In the genomic region with DNA sequence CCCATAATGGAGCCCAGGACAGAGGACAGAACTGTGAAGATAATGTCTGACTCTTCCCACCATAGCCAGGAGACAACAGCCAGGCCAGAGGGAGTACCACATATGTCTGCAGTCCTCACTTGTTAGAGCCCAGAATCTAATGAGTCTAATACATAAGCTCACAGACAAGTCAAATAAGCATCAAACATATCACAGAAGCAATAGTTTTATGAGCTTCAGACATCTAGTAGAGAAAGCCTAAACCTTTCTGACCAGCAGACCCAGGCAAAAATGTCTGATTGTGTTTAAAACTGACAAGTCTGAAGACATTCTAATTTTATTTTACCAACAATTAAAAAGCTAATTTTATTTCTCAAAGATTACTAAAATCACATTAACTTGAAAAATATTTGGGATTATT, we compare ENCODE assay signal across 32 cellular contexts.
"Had no signal": no experiment of that assay in that cellular context is flagged by ENCODE, and none has a peak within 500 bp of the region (broad histone marks: within the 10 kb centered on the region; RNA-seq: fewer than 3 reads in every experiment).

No MANE protein-coding gene starts in this region.

- H3K36me3 Mint-ChIP-seq: type B pancreatic cell had no signal

- H3K79me2 ChIP-seq: parathyroid adenoma had no signal

- H3K4me1 ChIP-seq: psoas muscle, spleen, suprapubic skin, testis, upper lobe of right lung had no signal

- H3K27me3 ChIP-seq: neutrophil, ovary, spleen, suprapubic skin, testis, tibial artery, transverse colon, upper lobe of right lung, uterus had no signal

- DNase-seq: naive thymus-derived CD8-positive, alpha-beta T cell; nephron progenitor cell; nucleus accumbens; ovary; posterior cingulate gyrus; psoas muscle; right cardiac atrium; spleen; stimulated activated CD4-positive, alpha-beta T cell treated with anti-CD3 and anti-CD28 coated beads, Interleukin-12 subunit alpha, Interleukin-12 subunit beta, amount 100 ng/mL, for 4 hours; stimulated activated CD4-positive, alpha-beta T cell treated with anti-CD3 and anti-CD28 coated beads, Interleukin-1b, Interleukin-23, amount 100 ng/mL, for 48 hours; stimulated activated CD4-positive, alpha-beta T cell treated with anti-CD3 and anti-CD28 coated beads, Interleukin-4, amount 100 ng/mL, for 1 hour; stimulated activated CD4-positive, alpha-beta T cell treated with anti-CD3 and anti-CD28 coated beads, Interleukin-4, amount 100 ng/mL, for 4 hours; stimulated activated CD8-positive, alpha-beta memory T cell treated with anti-CD3 and anti-CD28 coated beads, Interleukin-4, amount 100 ng/mL, for 48 hours; stimulated activated naive CD4-positive, alpha-beta T cell; stimulated activated naive CD8-positive, alpha-beta T cell treated with anti-CD3 and anti-CD28 coated beads, Interleukin-15, amount 100 ng/mL, for 72 hours; stimulated activated naive CD8-positive, alpha-beta T cell treated with anti-CD3 and anti-CD28 coated beads, Interleukin-15, Interleukin-2, amounts not matched to agents 100 U/mL and 50 U/mL, for 24 hours; substantia nigra; testis; tibial artery; transverse colon; upper lobe of right lung; uterus had no signal

- H3K27me3 Mint-ChIP-seq: naive thymus-derived CD8-positive, alpha-beta T cell; natural killer cell treated with Interleukin-12 subunit alpha and Interleukin-12 subunit beta and Interleukin-15 and Interleukin-18, amount 100 ng/mL, for 72 hours; progenitor cell of endocrine pancreas; stimulated activated memory B cell treated with anti-CD40 and anti-IgM and Interleukin-4, amounts not matched to agents 10 μg/mL and 1 μg/mL and 100 μg/mL, for 72 hours; stimulated activated naive CD8-positive, alpha-beta T cell treated with anti-CD3 and anti-CD28 coated beads, Interleukin-15, amount 100 ng/mL, for 72 hours; type B pancreatic cell had no signal

- H3K9me3 Mint-ChIP-seq: natural killer cell treated with Interleukin-12 subunit alpha and Interleukin-12 subunit beta and Interleukin-15 and Interleukin-18, amount 100 ng/mL, for 72 hours; stimulated activated naive CD8-positive, alpha-beta T cell treated with anti-CD3 and anti-CD28 coated beads, Interleukin-15, amount 100 ng/mL, for 72 hours had no signal

- H3K4me3 ChIP-seq: ovary, psoas muscle, skin epidermis, smooth muscle cell, spleen, suprapubic skin, testis, tibial artery, transverse colon, upper lobe of right lung, uterus had no signal

- H3K4me2 ChIP-seq: smooth muscle cell had no signal

- H3K9me3 ChIP-seq: neutrophil, ovary, testis had no signal

- H3K36me3 ChIP-seq: neutrophil, ovary, spleen, suprapubic skin, transverse colon, upper lobe of right lung, uterus had no signal

- H3K4me1 Mint-ChIP-seq: nephron progenitor cell; neural crest cell; stimulated activated memory B cell treated with anti-CD40 and anti-IgM and Interleukin-4, amounts not matched to agents 10 μg/mL and 1 μg/mL and 100 μg/mL, for 72 hours had no signal

- H3K27ac Mint-ChIP-seq: naive thymus-derived CD8-positive, alpha-beta T cell; natural killer cell treated with Interleukin-12 subunit alpha and Interleukin-12 subunit beta and Interleukin-15 and Interleukin-18, amount 100 ng/mL, for 72 hours; nephron progenitor cell; progenitor cell of endocrine pancreas; stimulated activated memory B cell treated with anti-CD40 and anti-IgM and Interleukin-4, amounts not matched to agents 10 μg/mL and 1 μg/mL and 100 μg/mL, for 72 hours; stimulated activated naive CD8-positive, alpha-beta T cell treated with anti-CD3 and anti-CD28 coated beads, Interleukin-15, amount 100 ng/mL, for 72 hours; type B pancreatic cell had no signal

- H2AFZ ChIP-seq: parathyroid adenoma had no signal

- H3K4me3 Mint-ChIP-seq: naive thymus-derived CD8-positive, alpha-beta T cell; natural killer cell treated with Interleukin-12 subunit alpha and Interleukin-12 subunit beta and Interleukin-15 and Interleukin-18, amount 100 ng/mL, for 72 hours; nephron progenitor cell; neural crest cell; stimulated activated memory B cell treated with anti-CD40 and anti-IgM and Interleukin-4, amounts not matched to agents 10 μg/mL and 1 μg/mL and 100 μg/mL, for 72 hours; stimulated activated naive CD8-positive, alpha-beta T cell treated with anti-CD3 and anti-CD28 coated beads, Interleukin-15, amount 100 ng/mL, for 72 hours; type B pancreatic cell had no signal

- H3K27ac ChIP-seq: neutrophil, ovary, parathyroid adenoma, psoas muscle, skin epidermis, spleen, suprapubic skin, testis, tibial artery, transverse colon, upper lobe of right lung, uterus had no signal
